Comparison of ENCODE assay signal across 8 cellular contexts in the genomic region with DNA sequence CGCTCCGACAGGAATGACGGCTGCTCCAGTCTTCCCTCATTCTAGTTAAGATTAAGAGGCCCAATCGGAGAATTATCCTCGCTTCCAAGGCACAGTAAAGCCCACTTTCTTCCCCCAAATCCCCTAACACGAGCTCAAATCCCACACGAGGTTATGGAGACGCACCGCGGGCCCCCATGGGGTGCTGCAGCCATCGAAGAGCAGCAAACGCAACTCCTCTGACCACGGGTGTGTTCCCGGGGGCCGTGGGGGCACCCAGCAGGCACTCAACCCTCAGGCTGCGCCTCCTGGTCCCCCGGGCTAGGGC. TPM values are rescaled to one million over a fixed set of nuclear protein-coding genes. Genes with fewer than 3 reads are reported as not detected.
DNase-seq lines count a peak whose midpoint lies in the region; ATAC-seq and TF ChIP-seq lines count a peak whose summit lies in the region.

No MANE protein-coding gene starts in this region.

- peak overlapping the region; percentile 23; the same call in 1 of the 2 replicates for H2AK5ac ChIP-seq in IMR-90 (ENCODE audit: low read depth, low read length)

- peaks cover 9% of the 10 kb centered on the region for H3K4me1 ChIP-seq in IMR-90 (ENCODE audit: control insufficient read depth, insufficient read depth, low read length)

- no peaks in the 10 kb centered on the region for H3K9me3 ChIP-seq in IMR-90 (ENCODE audit: control insufficient read depth, insufficient read depth, low read length)

- peak overlapping the region; percentile 45; the same call in 1 of the 2 replicates for H3K23ac ChIP-seq in IMR-90 (ENCODE audit: low read depth, low read length)

- no peak overlapping the region for H2BK5ac ChIP-seq in IMR-90 (ENCODE audit: low read depth, low read length, poor library complexity, severe bottlenecking)

- DNase-seq in activated CD4-positive, CD25-positive, alpha-beta regulatory T cell treated with anti-CD3 and anti-CD28 coated beads, Interleukin-2, amount 50 U/mL, for 72 hours = no peak
- DNase-seq in IMR-90 (no peak), chondrocyte (ENCODE audit: low spot score) (peak; percentile 74), naive B cell (no peak), ecto neural progenitor cell (ENCODE audit: low spot score) (no peak), DMS153 treated with DMSO at 0.1 percent for 48 hours (lab: John Stamatoyannopoulos, UW; ENCODE audit: unreplicated experiment) (no peak), kidney glomerular epithelial cell (lab: John Stamatoyannopoulos, UW) (no peak)

- H3K27me3 Mint-ChIP-seq in chondrocyte (ENCODE audit: low read depth) = peaks cover 2% of the 10 kb centered on the region
- peaks cover 0 to 9% (median 0%) of the 10 kb centered on the region in 3 donors for H3K27me3 Mint-ChIP-seq in naive B cell

- no peak overlapping the region for H2BK15ac ChIP-seq in IMR-90 (ENCODE audit: low read depth, low read length)

- H2AFZ ChIP-seq in IMR-90 (replicated peaks; ENCODE audit: low read length, poor library complexity) = peak overlapping the region; percentile 96

- H2BK20ac ChIP-seq in IMR-90 (ENCODE audit: low read depth, low read length) = no peak overlapping the region

- peak overlapping the region; percentile 70 for H3K4ac ChIP-seq in IMR-90 (ENCODE audit: low read depth, low read length)

- H3K9me3 Mint-ChIP-seq in chondrocyte (ENCODE audit: low read depth) (no peaks in the 10 kb centered on the region), naive B cell (no peaks in the 10 kb centered on the region)

- H3K9ac ChIP-seq in IMR-90 (ENCODE audit: low read depth, low read length) = peak overlapping the region; percentile 87

- H3K4me1 Mint-ChIP-seq in chondrocyte (ENCODE audit: low read depth) (peaks cover 24% of the 10 kb centered on the region), naive B cell (peaks cover 23 to 40% (median 31%) of the 10 kb centered on the region in 3 donors)

- peak overlapping the region; percentile 82 for H2AK9ac ChIP-seq in IMR-90 (replicated peaks; ENCODE audit: low read depth, low read length, poor library complexity)

- no peak overlapping the region for H2BK120ac ChIP-seq in IMR-90 (ENCODE audit: low read depth, low read length)

- H3K27ac ChIP-seq in IMR-90 (ENCODE audit: insufficient read depth, low read length) = peak overlapping the region; percentile 53

- H4K91ac ChIP-seq in IMR-90 (ENCODE audit: insufficient read depth, low read depth, low read length) = peak overlapping the region; percentile 43; the same call in 1 of the 2 replicates

- H4K5ac ChIP-seq in IMR-90 (ENCODE audit: low read depth, low read length) = no peak overlapping the region

- TF ChIP-seq CTCF in IMR-90 (conservative IDR thresholded peaks at IDR 0.05; ENCODE audit: low read depth, low read length) (no peak), chondrocyte (IDR thresholded peaks at IDR 0.05) (no peak)

- H4K8ac ChIP-seq in IMR-90 (ENCODE audit: low read depth in 2 of 2, low read length in 2 of 2) = peak overlapping the region; percentile 22 to 83; a peak in 3 of 4 replicates

- no peak for TF ChIP-seq RAD21 in IMR-90 (IDR thresholded peaks at IDR 0.05; ENCODE audit: low read length)

- H3K14ac ChIP-seq in IMR-90 (replicated peaks; ENCODE audit: low read depth, low read length) = peak overlapping the region; percentile 62; the same call in 1 of the 2 replicates

- POLR2A ChIA-PET in IMR-90 (lab: Charles Lee; ENCODE audit: unreplicated experiment) = no interaction called here

- H3K27me3 ChIP-seq in IMR-90 (ENCODE audit: control insufficient read depth, insufficient read depth, low read length) = peaks cover 9% of the 10 kb centered on the region

- CTCF ChIA-PET in IMR-90 (lab: Yijun Ruan, JAX) = no interaction called here

- peak overlapping the region; percentile 99 for H3K4me2 ChIP-seq in IMR-90 (ENCODE audit: low read depth, low read length)

- intact Hi-C loops in IMR-90 (cut with micrococcal nuclease) = no loop called here

- peaks cover 14% of the 10 kb centered on the region; the same call in 1 of the 2 replicates for H4K20me1 ChIP-seq in IMR-90 (ENCODE audit: insufficient read depth, low read length)

- H3K36me3 Mint-ChIP-seq in chondrocyte (ENCODE audit: low read depth) (peaks cover 16% of the 10 kb centered on the region), naive B cell (no peaks in the 10 kb centered on the region)

- H3K4me3 Mint-ChIP-seq in chondrocyte (ENCODE audit: unreplicated experiment) (peak overlapping the region; percentile 95), naive B cell (peak overlapping the region; percentile 91 to 96 (median 94))

- H3K79me1 ChIP-seq in IMR-90 (ENCODE audit: low read depth in 1 of 2, low read length in 2 of 2) = peaks cover 0 to 30% of the 10 kb centered on the region in 2 experiments; a peak in 3 of 4 replicates

- peaks cover 22% of the 10 kb centered on the region for H3K36me3 ChIP-seq in IMR-90 (ENCODE audit: control insufficient read depth, insufficient read depth, low read length)

- in situ Hi-C loops in IMR-90 (cut with MboI; ENCODE audit: low sequenced_read_pairs) = loop anchor here (25.0 kb wide), 1 partner anchor 1098 kb away; no protein-coding TSS in a partner anchor

- peak overlapping the region; percentile 95 for H3K4me3 ChIP-seq in IMR-90 (ENCODE audit: insufficient read depth, low read depth, low read length)

- 0% methylated on average over 8 of the region's 17 CpGs; no CpG with 5 or more reads in 1 of the 2 experiments for WGBS in IMR-90 (ENCODE audit: extremely low coverage in 2 of 2, insufficient read length in 1 of 2), 2 experiments

- dilution Hi-C loops in IMR-90 (cut with HindIII; ENCODE audit: low sequenced_read_pairs, unreplicated experiment) = no loop called here

- no peak for TF ChIP-seq POLR2A in IMR-90 (IDR thresholded peaks at IDR 0.05; ENCODE audit: low read depth, low read length)

- peak overlapping the region; percentile 89 for H3K27ac Mint-ChIP-seq in chondrocyte (ENCODE audit: unreplicated experiment)
- H3K27ac Mint-ChIP-seq in naive B cell = peak overlapping the region in 5 of 6 donors; percentile 84 to 97 (median 89)

- ATAC-seq in activated CD4-positive, CD25-positive, alpha-beta regulatory T cell treated with anti-CD3 and anti-CD28 coated beads, Interleukin-2, amount 50 U/mL, for 24 hours = peak; percentile 6 to 7
- ATAC-seq in IMR-90 (ENCODE audit: low read depth) = peak; percentile 36
- ATAC-seq in naive B cell (ENCODE audit: low read depth in 2 of 2) = peak; percentile 5 to 15

- no TSS peak for BruUV-seq in IMR-90 (replicated peaks; lab: Mats Ljungman, UMichigan)

- H3K9me1 ChIP-seq in IMR-90 (ENCODE audit: insufficient read depth, low read length) = no peaks in the 10 kb centered on the region

- no peak overlapping the region for H3K18ac ChIP-seq in IMR-90 (ENCODE audit: low read depth, low read length)

- peak overlapping the region; percentile 65; the same call in 1 of the 2 replicates for H3K56ac ChIP-seq in IMR-90 (ENCODE audit: extremely low read depth, insufficient read depth, low read length)

TF ChIP-seq in IMR-90, 13 proteins besides CTCF, POLR2A, EP300 and RAD21:
- TF ChIP-seq CHD1 (IDR thresholded peaks at IDR 0.05; ENCODE audit: low read depth, low read length) (no peak), MAFK (IDR thresholded peaks at IDR 0.05; ENCODE audit: low read depth, low read length) (no peak), CEBPB (IDR thresholded peaks at IDR 0.05; ENCODE audit: low read depth, low read length) (no peak), MXI1 (IDR thresholded peaks at IDR 0.05; ENCODE audit: borderline replicate concordance, low read depth, low read length) (no peak), NFE2L2 (IDR thresholded peaks at IDR 0.05; ENCODE audit: low read depth, low read length) (no peak), FOS (IDR thresholded peaks at IDR 0.05; ENCODE audit: low read depth, low read length) (no peak), SMC3 (IDR thresholded peaks at IDR 0.05; ENCODE audit: low read depth, low read length) (no peak), MAZ (IDR thresholded peaks at IDR 0.05; ENCODE audit: borderline replicate concordance, low read depth, low read length) (no peak), RCOR1 (IDR thresholded peaks at IDR 0.05; ENCODE audit: insufficient replicate concordance, low read length) (no peak), BHLHE40 (IDR thresholded peaks at IDR 0.05; ENCODE audit: low read depth, low read length) (no peak), RFX5 (IDR thresholded peaks at IDR 0.05; ENCODE audit: low read depth, low read length) (no peak)
- TF ChIP-seq, protein P1, sequence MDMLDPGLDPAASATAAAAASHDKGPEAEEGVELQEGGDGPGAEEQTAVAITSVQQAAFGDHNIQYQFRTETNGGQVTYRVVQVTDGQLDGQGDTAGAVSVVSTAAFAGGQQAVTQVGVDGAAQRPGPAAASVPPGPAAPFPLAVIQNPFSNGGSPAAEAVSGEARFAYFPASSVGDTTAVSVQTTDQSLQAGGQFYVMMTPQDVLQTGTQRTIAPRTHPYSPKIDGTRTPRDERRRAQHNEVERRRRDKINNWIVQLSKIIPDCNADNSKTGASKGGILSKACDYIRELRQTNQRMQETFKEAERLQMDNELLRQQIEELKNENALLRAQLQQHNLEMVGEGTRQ (IDR thresholded peaks at IDR 0.05; ENCODE audit: low read depth, low read length) = no peak
- TF ChIP-seq, protein P2, sequence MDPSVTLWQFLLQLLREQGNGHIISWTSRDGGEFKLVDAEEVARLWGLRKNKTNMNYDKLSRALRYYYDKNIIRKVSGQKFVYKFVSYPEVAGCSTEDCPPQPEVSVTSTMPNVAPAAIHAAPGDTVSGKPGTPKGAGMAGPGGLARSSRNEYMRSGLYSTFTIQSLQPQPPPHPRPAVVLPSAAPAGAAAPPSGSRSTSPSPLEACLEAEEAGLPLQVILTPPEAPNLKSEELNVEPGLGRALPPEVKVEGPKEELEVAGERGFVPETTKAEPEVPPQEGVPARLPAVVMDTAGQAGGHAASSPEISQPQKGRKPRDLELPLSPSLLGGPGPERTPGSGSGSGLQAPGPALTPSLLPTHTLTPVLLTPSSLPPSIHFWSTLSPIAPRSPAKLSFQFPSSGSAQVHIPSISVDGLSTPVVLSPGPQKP (IDR thresholded peaks at IDR 0.05; ENCODE audit: borderline replicate concordance, low read depth, low read length) = no peak

RNA-seq across cellular contexts. Expression of a gene that starts 0.4 kb away (rescaled TPM):
- total RNA-seq in IMR-90 (2012; rRNA removed) (66.4 and 85.9 TPM in 2 replicates), chondrocyte (139 to 162 TPM (median 140 TPM) in 3 replicates)
- polyA plus RNA-seq in IMR-90 (2012; rRNA removed) (309 and 459 TPM in 2 replicates), naive B cell (ENCODE audit: low read depth in 6 of 6) (100 to 1,000 TPM; 182 to 232 (median 207) TPM)
- 363 and 824 TPM in 2 replicates for polyA plus RNA-seq in IMR-90 (2012; cell fraction: cytosol; rRNA removed)
- 53.3 and 144 TPM in 2 replicates for polyA plus RNA-seq in IMR-90 (2012; cell fraction: nucleus; rRNA removed; ENCODE audit: low replicate concordance)

RNA-seq across cellular contexts. Expression of a gene that starts 4.8 kb away (rescaled TPM):
- total RNA-seq in IMR-90 (2012; rRNA removed) (not detected in 2 replicates), chondrocyte (not detected in 3 replicates)
- polyA plus RNA-seq in IMR-90 (2012; rRNA removed) (0.34 TPM in 1 of 2 replicates, not detected in the other), naive B cell (ENCODE audit: low read depth in 6 of 6) (not detected)
- 0.26 TPM in 1 of 2 replicates, not detected in the other for polyA plus RNA-seq in IMR-90 (2012; cell fraction: cytosol; rRNA removed)
- not detected in 2 replicates for polyA plus RNA-seq in IMR-90 (2012; cell fraction: nucleus; rRNA removed; ENCODE audit: low replicate concordance)
